ENCODE assay signal across 2 cellular contexts in genomic region chr5:141422742-141423291, GRCh38.
TF ChIP-seq lines count a peak whose summit lies in the region.

No MANE protein-coding gene starts in this region.

TF ChIP-seq in IMR-90, 13 proteins besides CTCF, POLR2A, EP300 and RAD21:
- TF ChIP-seq MAZ (IDR thresholded peaks at IDR 0.05; ENCODE audit: borderline replicate concordance, low read depth, low read length) (no peak), MXI1 (IDR thresholded peaks at IDR 0.05; ENCODE audit: borderline replicate concordance, low read depth, low read length) (0 out of 2 replicates have a peak, but pooled peaks have one; percentile 36), RFX5 (IDR thresholded peaks at IDR 0.05; ENCODE audit: low read depth, low read length) (no peak)

TF ChIP-seq in SK-N-SH, 30 proteins besides CTCF, POLR2A, EP300 and RAD21:
- TF ChIP-seq REST (IDR thresholded peaks at IDR 0.05; ENCODE audit: low read depth, low read length): no peak
- TF ChIP-seq RCOR1 (IDR thresholded peaks at IDR 0.05; ENCODE audit: low read length): no peak
- no peak for TF ChIP-seq RFX5 (IDR thresholded peaks at IDR 0.05; ENCODE audit: low read length)
- TF ChIP-seq TEAD4 (IDR thresholded peaks at IDR 0.05; ENCODE audit: borderline replicate concordance, insufficient read depth): no peak
- no peak for TF ChIP-seq USF2 (IDR thresholded peaks at IDR 0.05; ENCODE audit: borderline replicate concordance, low read depth, low read length)
- no peak for TF ChIP-seq MEF2A (IDR thresholded peaks at IDR 0.05; ENCODE audit: borderline replicate concordance, low read depth)
- TF ChIP-seq, protein P1, sequence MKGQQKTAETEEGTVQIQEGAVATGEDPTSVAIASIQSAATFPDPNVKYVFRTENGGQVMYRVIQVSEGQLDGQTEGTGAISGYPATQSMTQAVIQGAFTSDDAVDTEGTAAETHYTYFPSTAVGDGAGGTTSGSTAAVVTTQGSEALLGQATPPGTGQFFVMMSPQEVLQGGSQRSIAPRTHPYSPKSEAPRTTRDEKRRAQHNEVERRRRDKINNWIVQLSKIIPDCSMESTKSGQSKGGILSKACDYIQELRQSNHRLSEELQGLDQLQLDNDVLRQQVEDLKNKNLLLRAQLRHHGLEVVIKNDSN (IDR thresholded peaks at IDR 0.05; ENCODE audit: borderline replicate concordance, low read depth): no peak
- TF ChIP-seq RXRA (IDR thresholded peaks at IDR 0.05; ENCODE audit: borderline replicate concordance, low read depth): no peak
- TF ChIP-seq JUND (IDR thresholded peaks at IDR 0.05): no peak
- TF ChIP-seq TAF1 (IDR thresholded peaks at IDR 0.05; ENCODE audit: borderline replicate concordance, low read depth, low read length): no peak
- no peak for TF ChIP-seq SMC3 (IDR thresholded peaks at IDR 0.05; ENCODE audit: low read depth, low read length)
- no peak for TF ChIP-seq TCF12 (IDR thresholded peaks at IDR 0.05)
- TF ChIP-seq GABPA (IDR thresholded peaks at IDR 0.05; ENCODE audit: low read depth): no peak
